ENCODE assay signal across 8 cellular contexts in genomic region chr6:43608310-43608763, GRCh38. TPM values are rescaled to one million over a fixed set of nuclear protein-coding genes. Genes with fewer than 3 reads are reported as not detected.
DNase-seq lines count a peak whose midpoint lies in the region; ATAC-seq and TF ChIP-seq lines count a peak whose summit lies in the region.

No MANE protein-coding gene starts in this region.

- H3K36me3 ChIP-seq in PC-3 (ENCODE audit: low read depth, low read length) (peaks cover 14% of the 10 kb centered on the region), neuronal stem cell (replicated peaks in 1 of 2; ENCODE audit: control insufficient read depth in 2 of 2, insufficient read depth in 2 of 2, low read length in 2 of 2) (peaks cover 8 to 95% of the 10 kb centered on the region in 2 donors), transverse colon (peaks cover 0 to 9% (median 2%) of the 10 kb centered on the region in 4 donors)

- H4K8ac ChIP-seq in neuronal stem cell (ENCODE audit: low read depth, low read length): no peak overlapping the region

- no peaks in the 10 kb centered on the region for H3K79me1 ChIP-seq in neuronal stem cell (ENCODE audit: low read depth, low read length)

- no peak overlapping the region for H3K14ac ChIP-seq in neuronal stem cell (ENCODE audit: low read length)

- no peak overlapping the region for H2BK5ac ChIP-seq in neuronal stem cell (ENCODE audit: low read length)

- intact Hi-C loops in PC-3 (cut with micrococcal nuclease): no loop called here
- intact Hi-C loops in transverse colon (cut with DNase I; ENCODE audit: low total_unique reads): no loop called here

- no TSS peak for BruUV-seq in PC-3 (replicated peaks; lab: Mats Ljungman, UMichigan)

- TF ChIP-seq EP300 in transverse colon (IDR thresholded peaks at IDR 0.05; ENCODE audit: low read depth): no peak

- H2AFZ ChIP-seq in PC-3 (ENCODE audit: low read length): no peak overlapping the region
- no peak overlapping the region for H2AFZ ChIP-seq in neuronal stem cell (ENCODE audit: low read length)

- H3K9ac ChIP-seq in PC-3 (ENCODE audit: low read length): no peak overlapping the region
- H3K9ac ChIP-seq in neuronal stem cell (ENCODE audit: low read depth, low read length, poor library complexity): no peak overlapping the region

- H3K9me2 ChIP-seq in PC-3 (replicated peaks; ENCODE audit: low read length): no peaks in the 10 kb centered on the region

- CTCF ChIA-PET in PC-3 (lab: Charles Lee): interaction anchor here (0.6 kb wide), 1 partner anchor 21 kb away, joined by 3 read pairs; no protein-coding TSS in a partner anchor

- no peak overlapping the region for H2BK15ac ChIP-seq in neuronal stem cell (ENCODE audit: low read length)

- H3K4me3 ChIP-seq in PC-3 (ENCODE audit: low read length) (no peak overlapping the region), fibroblast of mammary gland (ENCODE audit: control insufficient read depth, low read depth, low read length) (no peak overlapping the region), neuronal stem cell (ENCODE audit: low read length in 2 of 2) (no peak overlapping the region), transverse colon (no peak overlapping the region)

- TF ChIP-seq POLR2A in transverse colon (IDR thresholded peaks at IDR 0.05): no peak

- no peak overlapping the region for H2BK120ac ChIP-seq in neuronal stem cell (ENCODE audit: low read depth, low read length)

- peak; percentile 90 for DNase-seq in DMS 273 (lab: John Stamatoyannopoulos, UW; ENCODE audit: unreplicated experiment)
- peak; percentile 76 to 90 for DNase-seq in Kasumi-1 (lab: John Stamatoyannopoulos, UW)
- DNase-seq in PC-3: peak; percentile 86
- peak; percentile 70 to 72 for DNase-seq in activated T-cell treated with anti-CD3 and anti-CD28 coated beads, Interleukin-2, amount 50 U/mL, for 48 hours
- DNase-seq in fibroblast of mammary gland (ENCODE audit: low read depth): peak; percentile 88
- peak; percentile 68 for DNase-seq in neuronal stem cell (ENCODE audit: low spot score)
- DNase-seq in transverse colon: peak; percentile 75

- no peak overlapping the region for H2BK12ac ChIP-seq in neuronal stem cell (ENCODE audit: low read length)

- no peaks in the 10 kb centered on the region for H3K79me2 ChIP-seq in PC-3 (ENCODE audit: low read length)

- H4K20me1 ChIP-seq in PC-3 (ENCODE audit: low read length): no peaks in the 10 kb centered on the region

- peak; percentile 77 for ATAC-seq in PC-3
- no peak for ATAC-seq in HG03045 (IDR thresholded peaks at IDR 0.05; ENCODE audit: unreplicated experiment)

- POLR2A ChIA-PET in PC-3 (lab: Charles Lee; ENCODE audit: unreplicated experiment): no interaction called here

- in situ Hi-C loops in transverse colon (cut with MboI; ENCODE audit: low pct_ligation_motif_present in 1 of 4, low pct_unique_long_range_greater_than_20kb in 1 of 4, low sequenced_read_pairs in 3 of 4): loop anchor here in 1 of 4 donors (25.0 kb wide), 1 partner anchor 479 kb away; no protein-coding TSS in a partner anchor

- H2AK5ac ChIP-seq in neuronal stem cell (ENCODE audit: low read depth, low read length): no peak overlapping the region

- H3K4ac ChIP-seq in neuronal stem cell (ENCODE audit: low read length): no peak overlapping the region

- H3K27ac ChIP-seq in PC-3 (ENCODE audit: low read length) (no peak overlapping the region), neuronal stem cell (replicated peaks; ENCODE audit: low read length) (no peak overlapping the region), transverse colon (no peak overlapping the region)

- H3K4me2 ChIP-seq in PC-3 (ENCODE audit: low read length) (no peak overlapping the region), neuronal stem cell (ENCODE audit: insufficient read depth, low read length, poor library complexity, severe bottlenecking) (no peak overlapping the region)

- H3K9me3 ChIP-seq in PC-3 (ENCODE audit: low read length) (no peaks in the 10 kb centered on the region), neuronal stem cell (replicated peaks in 1 of 2; ENCODE audit: control insufficient read depth in 2 of 2, insufficient read depth in 1 of 2, low read depth in 1 of 2, low read length in 2 of 2) (no peaks in the 10 kb centered on the region), transverse colon (no peaks in the 10 kb centered on the region)

- TF ChIP-seq CTCF in PC-3 (conservative IDR thresholded peaks at IDR 0.05; ENCODE audit: low read depth, low read length) (peak; percentile 91), fibroblast of mammary gland (conservative IDR thresholded peaks at IDR 0.05; ENCODE audit: control insufficient read depth, insufficient read depth, low read depth, low read length) (peak; percentile 92), transverse colon (IDR thresholded peaks at IDR 0.05) (peak; percentile 70 to 83 (median 78))

- H3K18ac ChIP-seq in neuronal stem cell (ENCODE audit: low read length): no peak overlapping the region

- H3F3A ChIP-seq in PC-3 (ENCODE audit: low read length, unreplicated experiment): no peaks in the 10 kb centered on the region

- no peak overlapping the region for H4K91ac ChIP-seq in neuronal stem cell (ENCODE audit: low read depth, low read length, poor library complexity)

- H3K23ac ChIP-seq in neuronal stem cell (ENCODE audit: low read depth, low read length, poor library complexity): no peak overlapping the region

- H3K27me3 ChIP-seq in PC-3 (ENCODE audit: low read length) (no peaks in the 10 kb centered on the region), neuronal stem cell (ENCODE audit: control insufficient read depth in 3 of 3, insufficient read depth in 3 of 3, low read depth in 1 of 3, low read length in 3 of 3) (no peaks in the 10 kb centered on the region), transverse colon (no peaks in the 10 kb centered on the region)

- H3K4me1 ChIP-seq in PC-3 (ENCODE audit: insufficient read depth, low read length) (peaks cover 8% of the 10 kb centered on the region; the same call in 1 of the 2 replicates), neuronal stem cell (ENCODE audit: control insufficient read depth in 2 of 2, insufficient read depth in 1 of 2, low read depth in 1 of 2, low read length in 2 of 2) (no peaks in the 10 kb centered on the region), transverse colon (peaks cover 0 to 3% (median 0%) of the 10 kb centered on the region in 4 donors)

- no CpG with 5 or more reads among the region's 5 CpGs for WGBS in neuronal stem cell (ENCODE audit: extremely low coverage in 2 of 2, insufficient read length in 2 of 2, insufficient replicate concordance in 1 of 2), 2 donors
- WGBS in transverse colon (ENCODE audit: low coverage in 1 of 2), 2 donors: 0 to 3% methylated on average over 4 to 5 of the region's 5 CpGs

RNA-seq across cellular contexts. Expression of gene GTPBP2, which starts 20.7 kb away (rescaled TPM):
- total RNA-seq in PC-3 (2014; rRNA removed): 38.1 and 47.6 TPM in 2 replicates
- polyA plus RNA-seq in neuronal stem cell (2013, experiment 1 of 2): 49.3 TPM
- 48.3 TPM for polyA plus RNA-seq in neuronal stem cell (2013, experiment 2 of 2)
- 100 to 1,000 TPM in 1 of 4 donors, 10 to 100 TPM in 3; 83.7 to 115 (median 86.8) TPM for total RNA-seq in transverse colon

RNA-seq across cellular contexts. Expression of gene MAD2L1BP, which starts 27.3 kb away (rescaled TPM):
- 25.1 and 40.9 TPM in 2 replicates for total RNA-seq in PC-3 (2014; rRNA removed)
- polyA plus RNA-seq in neuronal stem cell (2013, experiment 1 of 2): 21.5 TPM
- polyA plus RNA-seq in neuronal stem cell (2013, experiment 2 of 2): 22.5 TPM
- 10 to 100 TPM in 3 of 4 donors, 1 to 10 TPM in 1; 10.0 to 61.0 (median 42.4) TPM for total RNA-seq in transverse colon

RNA-seq across cellular contexts. Expression of gene POLH, which starts 32.4 kb away (rescaled TPM):
- total RNA-seq in PC-3 (2014; rRNA removed) (8.2 and 12.1 TPM in 2 replicates), transverse colon (10 to 100 TPM in 1 of 4 donors, 1 to 10 TPM in 3; 2.2 to 10.6 (median 7.0) TPM)
- polyA plus RNA-seq in neuronal stem cell (2013, experiment 1 of 2): 6.3 TPM
- 6.4 TPM for polyA plus RNA-seq in neuronal stem cell (2013, experiment 2 of 2)

RNA-seq across cellular contexts. Expression of gene XPO5, which starts 32.5 kb away (rescaled TPM):
- total RNA-seq in PC-3 (2014; rRNA removed) (42.3 and 50.6 TPM in 2 replicates), transverse colon (10 to 100 TPM; 11.3 to 25.1 (median 17.6) TPM)
- 32.1 TPM for polyA plus RNA-seq in neuronal stem cell (2013, experiment 1 of 2)
- polyA plus RNA-seq in neuronal stem cell (2013, experiment 2 of 2): 32.5 TPM

RNA-seq across cellular contexts. Expression of gene RSPH9, which starts 36.5 kb away (rescaled TPM):
- total RNA-seq in PC-3 (2014; rRNA removed) (not detected in 2 replicates), transverse colon (not detected)
- 1.8 TPM for polyA plus RNA-seq in neuronal stem cell (2013, experiment 1 of 2)
- 1.5 TPM for polyA plus RNA-seq in neuronal stem cell (2013, experiment 2 of 2)
